17 cellular contexts compared by ENCODE assay signal in the genomic region with DNA sequence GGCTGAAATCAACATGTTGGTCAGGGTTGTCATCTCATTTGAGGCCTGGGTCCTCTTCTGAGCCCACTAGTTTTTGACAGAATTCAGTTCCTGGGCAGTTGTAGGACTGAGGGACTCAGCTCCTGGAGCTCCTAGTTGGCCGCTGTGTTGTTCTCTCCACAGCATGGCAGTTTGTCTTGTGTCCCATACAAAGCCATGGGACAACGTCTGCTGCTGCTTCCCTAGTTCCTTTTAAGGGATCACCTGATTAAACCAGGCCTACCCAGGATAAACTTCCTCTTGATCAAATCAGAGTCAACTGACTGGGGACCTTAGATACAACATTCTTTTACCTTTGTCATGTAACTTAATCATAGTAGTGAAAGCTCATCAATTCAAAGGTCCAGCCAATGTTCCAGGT.
"Had no signal": no experiment of that assay in that cellular context is flagged by ENCODE, and none has a peak within 500 bp of the region (broad histone marks: within the 10 kb centered on the region; RNA-seq: fewer than 3 reads in every experiment).

No MANE protein-coding gene starts in this region.

- ATAC-seq: activated CD8-positive, alpha-beta T cell treated with anti-CD3 and anti-CD28 coated beads, Interleukin-2, amount 10 ng/mL, durations not matched to agents 7 days and 5 days; body of pancreas; left lung; natural killer cell treated with Interleukin-12 subunit alpha and Interleukin-12 subunit beta and Interleukin-15 and Interleukin-18, amount 100 ng/mL, for 72 hours had no signal

- H3K27me3 ChIP-seq: body of pancreas, colonic mucosa, esophagus muscularis mucosa, hepatocyte, left lung had no signal

- H3K9me3 ChIP-seq: body of pancreas, colonic mucosa, esophagus muscularis mucosa, left lung had no signal

- H3K27ac ChIP-seq: body of pancreas, colonic mucosa, esophagus muscularis mucosa, hepatocyte, left lung had no signal

- DNase-seq: activated CD4-positive, alpha-beta T cell treated with anti-CD3 and anti-CD28 coated beads for 4 hours; activated CD8-positive, alpha-beta memory T cell treated with anti-CD3 and anti-CD28 coated beads, Interleukin-2, amount 50 U/mL, for 4 hours; activated CD8-positive, alpha-beta T cell treated with anti-CD3 and anti-CD28 coated beads, Interleukin-2, amount 10 ng/mL, durations not matched to agents 7 days and 5 days; activated effector memory CD4-positive, alpha-beta T cell treated with anti-CD3 and anti-CD28 coated beads, Interleukin-2, amount 50 U/mL, for 16 hours; activated T-cell treated with anti-CD3 and anti-CD28 coated beads, Interleukin-2, amount 50 U/mL, for 48 hours; amygdala; body of pancreas; central memory CD4-positive, alpha-beta T cell; colonic mucosa; left lung; stimulated activated CD4-positive, alpha-beta T cell treated with anti-CD3 and anti-CD28 coated beads, Interleukin-4, amount 100 ng/mL, for 1 hour; stimulated activated naive CD4-positive, alpha-beta T cell treated with Interleukin-2 at 50 U/mL for 16 hours; T-helper 2 cell had no signal

- H3K4me2 ChIP-seq: hepatocyte had no signal

- H3K4me3 ChIP-seq: body of pancreas, colonic mucosa, esophagus muscularis mucosa, hepatocyte, left lung had no signal

- H3K36me3 ChIP-seq: colonic mucosa, esophagus muscularis mucosa, left lung had no signal

- FAIRE-seq: keratinocyte had no signal

- H3K79me2 ChIP-seq: hepatocyte had no signal

- H2AFZ ChIP-seq: hepatocyte had no signal

- H3K4me1 ChIP-seq: colonic mucosa had no signal
